26 cellular contexts compared by ENCODE assay signal in the genomic region with DNA sequence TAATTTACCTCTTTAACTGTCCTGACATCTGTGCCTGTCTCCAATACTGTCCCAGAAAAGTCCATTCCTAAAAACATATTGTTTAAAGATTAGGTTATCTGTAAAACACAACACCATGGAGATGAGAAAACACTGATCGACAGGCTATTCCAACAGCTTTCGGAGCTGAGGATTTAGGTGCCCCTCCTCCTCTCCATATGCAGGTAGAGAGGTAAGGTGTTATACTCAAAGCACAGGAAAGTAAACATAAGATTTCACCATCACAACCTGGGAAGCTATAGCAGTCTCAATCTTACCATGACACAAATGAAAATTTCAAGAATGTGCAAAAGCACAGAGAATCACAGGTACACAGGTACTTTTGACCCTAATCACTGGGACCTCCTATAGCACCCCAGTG.
"Had no signal": no experiment of that assay in that cellular context is flagged by ENCODE, and none has a peak within 500 bp of the region (broad histone marks: within the 10 kb centered on the region; RNA-seq: fewer than 3 reads in every experiment).

No MANE protein-coding gene starts in this region.

- H3K36me3 ChIP-seq: SJSA1, WERI-Rb-1 had no signal

- H3K4me3 Mint-ChIP-seq: activated CD4-positive, alpha-beta memory T cell treated with anti-CD3 and anti-CD28 coated beads, Interleukin-2, amount 10 ng/mL, durations not matched to agents 7 days and 5 days; activated CD4-positive, alpha-beta T cell treated with anti-CD3 and anti-CD28 coated beads for 36 hours; activated naive CD4-positive, alpha-beta T cell treated with anti-CD3 and anti-CD28 coated beads for 36 hours; activated naive CD8-positive, alpha-beta T cell; activated T-helper 17 cell treated with anti-CD3 and anti-CD28 coated beads, Interleukin-2, amount 50 U/mL, for 72 hours; brain; IgD-negative memory B cell; T-helper 1 cell treated with Interleukin-12 subunit alpha and Interleukin-12 subunit beta and Interleukin-4 antibody, amounts not matched to agents 30 μg/mL and 1 μg/mL, for 36 hours had no signal

- H3K27ac ChIP-seq: SJSA1, WERI-Rb-1 had no signal

- DNase-seq: activated CD4-positive, alpha-beta memory T cell treated with anti-CD3 and anti-CD28 coated beads, Interleukin-2, amount 10 ng/mL, durations not matched to agents 7 days and 5 days; activated CD4-positive, alpha-beta T cell treated with anti-CD3 and anti-CD28 coated beads for 36 hours; activated CD4-positive, alpha-beta T cell treated with anti-CD3 and anti-CD28 coated beads, Interleukin-2, amount 50 U/mL, for 1 hour; activated gamma-delta T cell; activated naive CD4-positive, alpha-beta T cell treated with anti-CD3 and anti-CD28 coated beads for 36 hours; activated T-cell treated with anti-CD3 and anti-CD28 coated beads for 4 hours; activated T-cell treated with anti-CD3 and anti-CD28 coated beads, Interleukin-2, amount 50 U/mL, for 48 hours; amygdala; KG1; NCI-H1092; NCI-H1417; NCI-H1930; NCI-H2171; NCI-H2227 treated with DMSO at 0.1 percent for 48 hours; NCI-H69; SHP77; SW 1271; T-helper 9 cell; WERI-Rb-1 had no signal

- H3K27ac Mint-ChIP-seq: activated CD4-positive, alpha-beta memory T cell treated with anti-CD3 and anti-CD28 coated beads, Interleukin-2, amount 10 ng/mL, durations not matched to agents 7 days and 5 days; activated CD4-positive, alpha-beta T cell treated with anti-CD3 and anti-CD28 coated beads for 36 hours; activated naive CD4-positive, alpha-beta T cell treated with anti-CD3 and anti-CD28 coated beads for 36 hours; activated naive CD8-positive, alpha-beta T cell; activated T-helper 17 cell treated with anti-CD3 and anti-CD28 coated beads, Interleukin-2, amount 50 U/mL, for 72 hours; IgD-negative memory B cell; T-helper 1 cell treated with Interleukin-12 subunit alpha and Interleukin-12 subunit beta and Interleukin-4 antibody, amounts not matched to agents 30 μg/mL and 1 μg/mL, for 36 hours had no signal

- H3K27me3 ChIP-seq: SJSA1 had no signal

- H3K4me3 ChIP-seq: SJSA1 had no signal

- H3K9me3 Mint-ChIP-seq: activated CD4-positive, alpha-beta memory T cell treated with anti-CD3 and anti-CD28 coated beads, Interleukin-2, amount 10 ng/mL, durations not matched to agents 7 days and 5 days; activated T-helper 17 cell treated with anti-CD3 and anti-CD28 coated beads, Interleukin-2, amount 50 U/mL, for 72 hours; IgD-negative memory B cell; T-helper 1 cell treated with Interleukin-12 subunit alpha and Interleukin-12 subunit beta and Interleukin-4 antibody, amounts not matched to agents 30 μg/mL and 1 μg/mL, for 36 hours had no signal

- ATAC-seq: activated CD4-positive, alpha-beta T cell treated with anti-CD3 and anti-CD28 coated beads for 36 hours; activated T-helper 17 cell treated with anti-CD3 and anti-CD28 coated beads, Interleukin-2, amount 50 U/mL, for 72 hours; SK-N-SH treated with all-trans-retinoic acid at 6 μM for 48 hours had no signal

- H3K4me1 Mint-ChIP-seq: activated CD4-positive, alpha-beta memory T cell treated with anti-CD3 and anti-CD28 coated beads, Interleukin-2, amount 10 ng/mL, durations not matched to agents 7 days and 5 days; activated CD4-positive, alpha-beta T cell treated with anti-CD3 and anti-CD28 coated beads for 36 hours; activated T-helper 17 cell treated with anti-CD3 and anti-CD28 coated beads, Interleukin-2, amount 50 U/mL, for 72 hours had no signal

- H3K27me3 Mint-ChIP-seq: activated T-helper 17 cell treated with anti-CD3 and anti-CD28 coated beads, Interleukin-2, amount 50 U/mL, for 72 hours had no signal

- H3K36me3 Mint-ChIP-seq: activated naive CD8-positive, alpha-beta T cell; brain; IgD-negative memory B cell had no signal
